In genomic region chr3:58566398-58567250, GRCh38 we compare ENCODE assay signal across 19 cellular contexts. TPM values are rescaled to one million over a fixed set of nuclear protein-coding genes. Genes with fewer than 3 reads are reported as not detected.
DNase-seq lines count a peak whose midpoint lies in the region; ATAC-seq, FAIRE-seq and TF ChIP-seq lines count a peak whose summit lies in the region.
"Had no signal": no experiment of that assay in that cellular context is flagged by ENCODE, and none has a peak within 500 bp of the region (broad histone marks: within the 10 kb centered on the region; RNA-seq: fewer than 3 reads in every experiment).

No MANE protein-coding gene starts in this region.

- TF ChIP-seq RAD21 in K562 (CRISPR knock-in tag; conservative IDR thresholded peaks at IDR 0.05 in 1 of 2, IDR thresholded peaks at IDR 0.05 in 1 of 2) = no peak
- no peak for TF ChIP-seq RAD21 in HepG2 (CRISPR knock-in tag; IDR thresholded peaks at IDR 0.05)

- BruUV-seq in K562 (replicated peaks; lab: Mats Ljungman, UMichigan) (no TSS peak), HepG2 (replicated peaks; lab: Mats Ljungman, UMichigan) (no TSS peak)

- POLR2A ChIA-PET in K562 (lab: Yijun Ruan, JAX) = no interaction called here
- POLR2A ChIA-PET in HepG2 (lab: Yijun Ruan, JAX) = interaction anchor here (1.7 kb wide), 2 partner anchors 9 to 30 kb away, joined by 7 to 18 read pairs; partner anchors contain the start of gene ACOX2

- H3K27ac ChIP-seq in K562 (ENCODE audit: extremely low read depth, low read depth, low read length) (no peak overlapping the region), HepG2 (ENCODE audit: extremely low read length, insufficient read depth, low read length) (no peak overlapping the region), lower lobe of right lung (no peak overlapping the region)
- H3K27ac ChIP-seq: KMS-11, RWPE1 had no signal

- no peak overlapping the region for H3K4me3 ChIP-seq in K562
- H3K4me3 ChIP-seq in HepG2 (replicated peaks in 1 of 3; ENCODE audit: insufficient read depth in 1 of 3, low read depth in 2 of 3, low read length in 3 of 3) = no peak overlapping the region
- H3K4me3 ChIP-seq in lower lobe of right lung = no peak overlapping the region

- H3K79me2 ChIP-seq in K562 (ENCODE audit: control insufficient read depth, insufficient read depth, low read length) (no peaks in the 10 kb centered on the region), HepG2 (ENCODE audit: insufficient read depth, low read length) (no peaks in the 10 kb centered on the region)

- H4K20me1 ChIP-seq in K562 (replicated peaks; ENCODE audit: control insufficient read depth, insufficient read depth, low read length) (peaks cover 3% of the 10 kb centered on the region; the same call in 1 of the 2 replicates), HepG2 (ENCODE audit: insufficient read depth, low read length) (no peaks in the 10 kb centered on the region)

- H3K9me3 ChIP-seq in K562 (replicated peaks; ENCODE audit: control insufficient read depth, insufficient read depth, low read depth, low read length) = no peaks in the 10 kb centered on the region
- no peaks in the 10 kb centered on the region for H3K9me3 ChIP-seq in HepG2 (ENCODE audit: low read length)
- H3K9me3 ChIP-seq in lower lobe of right lung = no peaks in the 10 kb centered on the region

- peak; percentile 3 to 6 for DNase-seq in activated T-cell treated with anti-CD3 and anti-CD28 coated beads, Interleukin-2, amount 50 U/mL, for 48 hours
- DNase-seq in activated T-cell treated with anti-CD3 and anti-CD28 coated beads, Interleukin-2, amount 50 U/mL, for 1 hour = no peak
- DNase-seq in K562 (ENCODE audit: extremely low read depth in 1 of 4, low spot score in 3 of 4) (no peak), HepG2 (ENCODE audit: low spot score) (no peak), ureter (ENCODE audit: low spot score) (peak; percentile 34), lower lobe of right lung (no peak), NCI-H2227 treated with DMSO at 0.1 percent for 48 hours (lab: John Stamatoyannopoulos, UW) (no peak)
- DNase-seq: CD4-positive, alpha-beta memory T cell; DMS79 treated with DMSO at 0.1 percent for 48 hours; NCI-H1436; NCI-H2029; NCI-H2171; NCI-H446 treated with DMSO at 0.1 percent for 48 hours had no signal

- FAIRE-seq in K562 (lab: Jason Lieb, UNC) (no peak), HepG2 (lab: Jason Lieb, UNC) (no peak)
- FAIRE-seq: D721Med had no signal

- ATAC-seq in K562 (no peak), HepG2 (peak; percentile 43), HG02970 (IDR thresholded peaks at IDR 0.05; ENCODE audit: low FRiP score, unreplicated experiment) (no peak), lower lobe of right lung (no peak)

- H3K36me3 ChIP-seq in K562 (ENCODE audit: control insufficient read depth, insufficient read depth, low read length) (no peaks in the 10 kb centered on the region), HepG2 (replicated peaks in 1 of 2; ENCODE audit: control insufficient read depth in 1 of 2, insufficient read depth in 2 of 2, low read length in 2 of 2) (no peaks in the 10 kb centered on the region), lower lobe of right lung (peaks cover 19% of the 10 kb centered on the region)

- CTCF ChIA-PET in K562 (lab: Yijun Ruan, JAX; ENCODE audit: low intra/inter-chr PET ratio) (no interaction called here), HepG2 (lab: Yijun Ruan, JAX; ENCODE audit: low intra/inter-chr PET ratio, low total read pairs) (no interaction called here)

- no peak for TF ChIP-seq POLR2A in K562 (conservative IDR thresholded peaks at IDR 0.05)
- TF ChIP-seq POLR2A in HepG2 (IDR thresholded peaks at IDR 0.05; ENCODE audit: insufficient read depth in 1 of 2, low read depth in 2 of 2, low read length in 2 of 2) = no peak

- H3K4me2 ChIP-seq in K562 (ENCODE audit: insufficient read depth, low read length) (no peak overlapping the region), HepG2 (ENCODE audit: low read depth, low read length) (no peak overlapping the region)
- H3K4me2 ChIP-seq: KMS-11 had no signal

- H3K4me1 ChIP-seq in K562 (replicated peaks in 1 of 2; ENCODE audit: control insufficient read depth in 2 of 2, insufficient read depth in 2 of 2, low read length in 2 of 2) = no peaks in the 10 kb centered on the region
- H3K4me1 ChIP-seq in HepG2 (ENCODE audit: insufficient read depth, low read length) = peaks cover 46% of the 10 kb centered on the region
- H3K4me1 ChIP-seq in lower lobe of right lung = no peaks in the 10 kb centered on the region

- intact Hi-C loops in K562 (cut with micrococcal nuclease) (no loop called here), HepG2 (cut with micrococcal nuclease; ENCODE audit: unreplicated experiment) (no loop called here), lower lobe of right lung (cut with DNase I) (no loop called here)

- H2AFZ ChIP-seq in K562 (ENCODE audit: low read depth, low read length) = no peak overlapping the region
- H2AFZ ChIP-seq in HepG2 (ENCODE audit: low read length) = no peak overlapping the region

- 0% methylated on average over 2 of the region's 9 CpGs for WGBS in K562 (ENCODE audit: insufficient coverage, low coverage, missing lambda C conversion rate)
- WGBS in HepG2 (ENCODE audit: low lambda C conversion rate) = 56% methylated on average over 6 of the region's 9 CpGs

- no peaks in the 10 kb centered on the region for H3K9me1 ChIP-seq in K562 (ENCODE audit: control insufficient read depth, insufficient read depth, low read length)

- H3K9ac ChIP-seq in K562 (ENCODE audit: insufficient read depth in 1 of 2, low read depth in 2 of 2, low read length in 2 of 2) (peak overlapping the region in 1 of 2 experiments; percentile 17; a peak in 1 of 4 replicates), HepG2 (ENCODE audit: insufficient read depth, low read depth, low read length) (no peak overlapping the region)
- H3K9ac ChIP-seq: KMS-11 had no signal

- in situ Hi-C loops in K562 (cut with MboI) = no loop called here
- in situ Hi-C loops in HepG2 (cut with HindIII; ENCODE audit: extremely low pct_ligation_motif_present, low pct_unique_long_range_greater_than_20kb) = loop anchor here (5.0 kb wide), 1 partner anchor 61 kb away; no protein-coding TSS in a partner anchor

- TF ChIP-seq CTCF in K562 (IDR thresholded peaks at IDR 0.05 in 2 of 3, conservative IDR thresholded peaks at IDR 0.05 in 1 of 3; ENCODE audit: insufficient read depth in 2 of 3, low read depth in 1 of 3, low read length in 3 of 3) = no peak
- TF ChIP-seq CTCF in HepG2 (CRISPR knock-in tag; IDR thresholded peaks at IDR 0.05) = no peak
- TF ChIP-seq CTCF in lower lobe of right lung (IDR thresholded peaks at IDR 0.05) = no peak

- H3K27me3 ChIP-seq in K562 (ENCODE audit: control insufficient read depth in 2 of 2, insufficient read depth in 2 of 2, low read length in 2 of 2) (peaks cover 0 to 53% of the 10 kb centered on the region in 2 experiments; a peak in 2 of 5 replicates), HepG2 (ENCODE audit: control insufficient read depth in 1 of 2, insufficient read depth in 2 of 2, low read length in 2 of 2) (no peaks in the 10 kb centered on the region), lower lobe of right lung (ENCODE audit: low read depth) (no peaks in the 10 kb centered on the region)

- no peak for TF ChIP-seq EP300 in K562 (IDR thresholded peaks at IDR 0.05; ENCODE audit: low read length)
- no peak for TF ChIP-seq EP300 in HepG2 (IDR thresholded peaks at IDR 0.05; ENCODE audit: low read depth in 2 of 2, low read length in 2 of 2)
- no peak for TF ChIP-seq EP300 in HepG2 (CRISPR knock-in tag; IDR thresholded peaks at IDR 0.05; ENCODE audit: borderline replicate concordance)

RNA-seq across cellular contexts. Expression of gene FAM107A, which starts 10.6 kb away (rescaled TPM):
- not detected in 2 replicates for total RNA-seq in K562 (2011; cell fraction: chromatin; rRNA removed; ENCODE audit: low replicate concordance)
- not detected in 2 replicates for total RNA-seq in K562 (2011; cell fraction: nucleolus; rRNA removed)
- not detected in 2 replicates for total RNA-seq in K562 (2011; cell fraction: nucleoplasm; rRNA removed)
- total RNA-seq in K562 (2014; rRNA removed) = not detected in 2 replicates
- total RNA-seq in K562 (2014; rRNA removed; fragmentation: Illumina TruSeq; extraction: Trizol) = not detected in 2 replicates
- total RNA-seq in K562 (2015; rRNA removed; fragmentation: Illumina TruSeq; extraction: Trizol) = not detected in 2 replicates
- total RNA-seq in K562 (2021) = 0.07 TPM in 1 of 2 replicates, not detected in the other
- polyA plus RNA-seq in K562 (2011; rRNA removed) = not detected in 2 replicates
- polyA plus RNA-seq in K562 (2011; cell fraction: cytosol; rRNA removed) = not detected in 2 replicates
- polyA plus RNA-seq in K562 (2011; cell fraction: nucleus; rRNA removed) = not detected in 2 replicates
- not detected in 2 replicates for polyA plus RNA-seq in K562 (2012)
- not detected in 2 replicates for polyA plus RNA-seq in K562 (2014; fragmentation: Illumina TruSeq; extraction: Trizol)
- not detected for polyA plus RNA-seq in K562 (2014; fragmentation: Nextera tagmentation; extraction: Ambion mirVana)
- not detected in 2 replicates for polyA plus RNA-seq in K562 (2014; rRNA removed)
- polyA minus RNA-seq in K562 (2011; rRNA and poly(A)+ RNA removed) = not detected in 2 replicates
- not detected in 2 replicates for polyA minus RNA-seq in K562 (2011; cell fraction: cytosol; rRNA and poly(A)+ RNA removed)
- polyA minus RNA-seq in K562 (2011; cell fraction: nucleus; rRNA and poly(A)+ RNA removed) = not detected in 2 replicates
- total RNA-seq in HepG2 (2016; rRNA removed; fragmentation: Illumina TruSeq; extraction: Trizol) = not detected in 2 replicates
- total RNA-seq in HepG2 (2016; cell fraction: cytosol; rRNA removed; fragmentation: Illumina TruSeq; extraction: Trizol; ENCODE audit: low read depth) = not detected in 2 replicates
- not detected in 2 replicates for total RNA-seq in HepG2 (2016; cell fraction: insoluble cytoplasmic fraction; rRNA removed; fragmentation: Illumina TruSeq; extraction: Trizol)
- not detected in 2 replicates for total RNA-seq in HepG2 (2016; cell fraction: membrane; rRNA removed; fragmentation: Illumina TruSeq; extraction: Trizol)
- not detected in 2 replicates for total RNA-seq in HepG2 (2016; cell fraction: nucleus; rRNA removed; fragmentation: Illumina TruSeq; extraction: Trizol)
- not detected in 2 replicates for polyA plus RNA-seq in HepG2 (2011; rRNA removed)
- polyA plus RNA-seq in HepG2 (2011; cell fraction: cytosol; rRNA removed) = not detected in 2 replicates
- polyA plus RNA-seq in HepG2 (2011; cell fraction: nucleus; rRNA removed) = not detected in 2 replicates
- polyA plus RNA-seq in HepG2 (2012) = 0.13 and 0.62 TPM in 2 replicates
- not detected in 2 replicates for polyA plus RNA-seq in HepG2 (2016; cell fraction: cytosol; fragmentation: Illumina TruSeq; extraction: Trizol; ENCODE audit: low read depth)
- polyA plus RNA-seq in HepG2 (2016; cell fraction: insoluble cytoplasmic fraction; fragmentation: Illumina TruSeq; extraction: Trizol; ENCODE audit: low read depth) = not detected in 2 replicates
- polyA plus RNA-seq in HepG2 (2016; cell fraction: membrane; fragmentation: Illumina TruSeq; extraction: Trizol; ENCODE audit: low read depth) = not detected in 2 replicates
- not detected in 2 replicates for polyA plus RNA-seq in HepG2 (2016; cell fraction: nucleus; fragmentation: Illumina TruSeq; extraction: Trizol; ENCODE audit: insufficient read depth, low read depth)
- not detected in 2 replicates for polyA minus RNA-seq in HepG2 (2011; rRNA and poly(A)+ RNA removed; ENCODE audit: low replicate concordance)
- not detected in 2 replicates for polyA minus RNA-seq in HepG2 (2011; cell fraction: cytosol; rRNA and poly(A)+ RNA removed)
- not detected in 2 replicates for polyA minus RNA-seq in HepG2 (2011; cell fraction: nucleus; rRNA and poly(A)+ RNA removed)
- 102 TPM for total RNA-seq in ureter
- 74.5 TPM for total RNA-seq in lower lobe of right lung
- total RNA-seq: A172; CD4-positive, alpha-beta memory T cell; G401 had no signal
- polyA plus RNA-seq: CD4-positive, alpha-beta memory T cell had no signal

RNA-seq across cellular contexts. Expression of gene ACOX2, which starts 29.6 kb away (rescaled TPM):
- not detected in 2 replicates for total RNA-seq in K562 (2011; cell fraction: chromatin; rRNA removed; ENCODE audit: low replicate concordance)
- total RNA-seq in K562 (2011; cell fraction: nucleolus; rRNA removed) = not detected in 2 replicates
- total RNA-seq in K562 (2011; cell fraction: nucleoplasm; rRNA removed) = not detected in 2 replicates
- not detected in 2 replicates for total RNA-seq in K562 (2014; rRNA removed)
- not detected in 2 replicates for total RNA-seq in K562 (2014; rRNA removed; fragmentation: Illumina TruSeq; extraction: Trizol)
- not detected in 2 replicates for total RNA-seq in K562 (2015; rRNA removed; fragmentation: Illumina TruSeq; extraction: Trizol)
- total RNA-seq in K562 (2021) = not detected in 2 replicates
- polyA plus RNA-seq in K562 (2011; rRNA removed) = not detected in 2 replicates
- polyA plus RNA-seq in K562 (2011; cell fraction: cytosol; rRNA removed) = not detected in 2 replicates
- not detected in 2 replicates for polyA plus RNA-seq in K562 (2011; cell fraction: nucleus; rRNA removed)
- 0.25 TPM in 1 of 2 replicates, not detected in the other for polyA plus RNA-seq in K562 (2012)
- polyA plus RNA-seq in K562 (2014; fragmentation: Illumina TruSeq; extraction: Trizol) = not detected in 2 replicates
- under 1 TPM in 1 of 2 experiments, not detected in 1; 0.15 TPM for polyA plus RNA-seq in K562 (2014; fragmentation: Nextera tagmentation; extraction: Ambion mirVana)
- polyA plus RNA-seq in K562 (2014; rRNA removed) = not detected in 2 replicates
- polyA minus RNA-seq in K562 (2011; rRNA and poly(A)+ RNA removed) = 0.63 TPM in 1 of 2 replicates, not detected in the other
- not detected in 2 replicates for polyA minus RNA-seq in K562 (2011; cell fraction: cytosol; rRNA and poly(A)+ RNA removed)
- not detected in 2 replicates for polyA minus RNA-seq in K562 (2011; cell fraction: nucleus; rRNA and poly(A)+ RNA removed)
- 41.1 and 42.6 TPM in 2 replicates for total RNA-seq in HepG2 (2016; rRNA removed; fragmentation: Illumina TruSeq; extraction: Trizol)
- 13.1 and 13.7 TPM in 2 replicates for total RNA-seq in HepG2 (2016; cell fraction: cytosol; rRNA removed; fragmentation: Illumina TruSeq; extraction: Trizol; ENCODE audit: low read depth)
- total RNA-seq in HepG2 (2016; cell fraction: insoluble cytoplasmic fraction; rRNA removed; fragmentation: Illumina TruSeq; extraction: Trizol) = 39.0 and 39.8 TPM in 2 replicates
- total RNA-seq in HepG2 (2016; cell fraction: membrane; rRNA removed; fragmentation: Illumina TruSeq; extraction: Trizol) = 18.6 and 20.4 TPM in 2 replicates
- 48.2 and 48.3 TPM in 2 replicates for total RNA-seq in HepG2 (2016; cell fraction: nucleus; rRNA removed; fragmentation: Illumina TruSeq; extraction: Trizol)
- 98.5 and 105 TPM in 2 replicates for polyA plus RNA-seq in HepG2 (2011; rRNA removed)
- polyA plus RNA-seq in HepG2 (2011; cell fraction: cytosol; rRNA removed) = 49.0 and 60.3 TPM in 2 replicates
- 306 and 373 TPM in 2 replicates for polyA plus RNA-seq in HepG2 (2011; cell fraction: nucleus; rRNA removed)
- 29.8 and 60.1 TPM in 2 replicates for polyA plus RNA-seq in HepG2 (2012)
- 12.5 and 13.1 TPM in 2 replicates for polyA plus RNA-seq in HepG2 (2016; cell fraction: cytosol; fragmentation: Illumina TruSeq; extraction: Trizol; ENCODE audit: low read depth)
- polyA plus RNA-seq in HepG2 (2016; cell fraction: insoluble cytoplasmic fraction; fragmentation: Illumina TruSeq; extraction: Trizol; ENCODE audit: low read depth) = 50.0 and 58.0 TPM in 2 replicates
- 16.6 and 17.1 TPM in 2 replicates for polyA plus RNA-seq in HepG2 (2016; cell fraction: membrane; fragmentation: Illumina TruSeq; extraction: Trizol; ENCODE audit: low read depth)
- 86.5 and 86.8 TPM in 2 replicates for polyA plus RNA-seq in HepG2 (2016; cell fraction: nucleus; fragmentation: Illumina TruSeq; extraction: Trizol; ENCODE audit: insufficient read depth, low read depth)
- polyA minus RNA-seq in HepG2 (2011; rRNA and poly(A)+ RNA removed; ENCODE audit: low replicate concordance) = 95.4 TPM in 1 of 2 replicates, not detected in the other
- 23.3 and 26.9 TPM in 2 replicates for polyA minus RNA-seq in HepG2 (2011; cell fraction: cytosol; rRNA and poly(A)+ RNA removed)
- polyA minus RNA-seq in HepG2 (2011; cell fraction: nucleus; rRNA and poly(A)+ RNA removed) = 86.3 and 110 TPM in 2 replicates
- total RNA-seq in ureter = 12.8 TPM
- 20.2 TPM for total RNA-seq in lower lobe of right lung
- total RNA-seq: CD4-positive, alpha-beta memory T cell had no signal
- polyA plus RNA-seq: CD4-positive, alpha-beta memory T cell had no signal

Comparison
In these comparisons a context has a peak if more than half of its experiments do, and no peak if none do; other contexts are left out.
1. DNase-seq: peak in activated T-cell treated with anti-CD3 and anti-CD28 coated beads, Interleukin-2, amount 50 U/mL, for 48 hours (2 of 2) and ureter (single experiment); none in activated T-cell treated with anti-CD3 and anti-CD28 coated beads, Interleukin-2, amount 50 U/mL, for 1 hour (single experiment), K562 (0 of 4), HepG2 (single experiment), lower lobe of right lung (single experiment) and NCI-H2227 treated with DMSO at 0.1 percent for 48 hours (single experiment).
2. RNA of gene FAM107A, which starts 10.6 kb away (total RNA-seq): 102 TPM in ureter (single experiment) and 74.5 TPM in lower lobe of right lung (single experiment); 0.07 TPM in K562 and not detected in HepG2; every median in the first group is over 10 times any median in the second.
3. RNA of gene ACOX2, which starts 29.6 kb away (total RNA-seq): 13.1 to 48.3 TPM in HepG2, 20.2 TPM in lower lobe of right lung (single experiment) and 12.8 TPM in ureter (single experiment); not detected in K562; every median in the first group is over 10 times any median in the second.